ENCODE assay signal across 18 cellular contexts in the genomic region with DNA sequence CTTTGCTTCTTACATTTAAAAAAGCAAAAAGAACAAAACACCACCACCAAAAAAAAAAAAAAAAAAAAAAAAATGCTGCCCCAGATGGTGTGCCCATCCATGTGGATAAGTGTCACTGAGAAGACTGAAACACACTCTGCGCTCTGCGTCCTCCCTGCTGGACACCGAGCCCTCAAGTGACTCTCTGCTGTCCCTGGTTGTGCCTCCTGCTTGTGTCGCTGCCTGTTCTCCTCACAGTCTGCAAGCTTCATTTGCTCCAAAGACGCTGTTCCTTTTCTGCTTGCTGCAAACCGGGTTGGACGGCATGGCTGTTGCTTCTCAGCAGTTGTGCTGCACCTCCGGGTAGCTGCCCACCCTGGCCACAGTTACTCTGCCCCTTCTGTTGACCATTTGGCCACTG.
A peak's percentile ranks its signal among the peaks of the same experiment; 100 is the strongest.
DNase-seq lines count a peak whose midpoint lies in the region; ATAC-seq and TF ChIP-seq lines count a peak whose summit lies in the region.
"Had no signal": no experiment of that assay in that cellular context is flagged by ENCODE, and none has a peak within 500 bp of the region (broad histone marks: within the 10 kb centered on the region; RNA-seq: fewer than 3 reads in every experiment).

No MANE protein-coding gene starts in this region.

- no peak overlapping the region for H3K4me3 ChIP-seq in neural progenitor cell
- H3K4me3 ChIP-seq: GM12878, HAP-1, K562 had no signal

- no peaks in the 10 kb centered on the region for H3K79me2 ChIP-seq in neural progenitor cell (ENCODE audit: low read depth)

- no peaks in the 10 kb centered on the region for H4K20me1 ChIP-seq in neural progenitor cell (ENCODE audit: low read depth)

- H3K4me3 Mint-ChIP-seq in neural progenitor cell: no peak overlapping the region
- H3K4me3 Mint-ChIP-seq: CD14-positive monocyte; CD8-positive, alpha-beta T cell; HFFc6 had no signal

- no peaks in the 10 kb centered on the region for H3K9me3 Mint-ChIP-seq in neural progenitor cell
- H3K9me3 Mint-ChIP-seq: CD8-positive, alpha-beta T cell; HFFc6 had no signal

- H3K4me2 ChIP-seq in neural progenitor cell: no peak overlapping the region

- no peak overlapping the region for H3K27ac ChIP-seq in neural progenitor cell
- H3K27ac ChIP-seq: 22Rv1, HL-60 had no signal

- H3K27me3 ChIP-seq in neural progenitor cell: no peaks in the 10 kb centered on the region

- no peak overlapping the region for H3K9ac ChIP-seq in neural progenitor cell

- H3K36me3 ChIP-seq in neural progenitor cell: no peaks in the 10 kb centered on the region
- H3K36me3 ChIP-seq: HAP-1 had no signal

- peak overlapping the region; percentile 18 for H3K27ac Mint-ChIP-seq in neural progenitor cell
- H3K27ac Mint-ChIP-seq: CD14-positive monocyte; CD8-positive, alpha-beta T cell; HFFc6 had no signal

- H3K9me3 ChIP-seq in neural progenitor cell (ENCODE audit: low read depth): no peaks in the 10 kb centered on the region
- H3K9me3 ChIP-seq: HAP-1 had no signal

- TF ChIP-seq CTCF in neural progenitor cell (IDR thresholded peaks at IDR 0.05): no peak

- H3K27me3 Mint-ChIP-seq in neural progenitor cell (ENCODE audit: insufficient read depth, low read depth): no peaks in the 10 kb centered on the region

- H2AFZ ChIP-seq in neural progenitor cell (replicated peaks): peak overlapping the region; percentile 23

- ATAC-seq in HG02852 (IDR thresholded peaks at IDR 0.05; ENCODE audit: unreplicated experiment): no peak
- ATAC-seq in HG03196 (IDR thresholded peaks at IDR 0.05; ENCODE audit: unreplicated experiment): no peak
- ATAC-seq: CD8-positive, alpha-beta T cell; GM12878; K562 had no signal

- no peaks in the 10 kb centered on the region for H3K36me3 Mint-ChIP-seq in neural progenitor cell
- H3K36me3 Mint-ChIP-seq: CD8-positive, alpha-beta T cell had no signal

- peaks cover 23% of the 10 kb centered on the region for H3K4me1 Mint-ChIP-seq in neural progenitor cell

- H3K4me1 ChIP-seq in neural progenitor cell: peaks cover 13% of the 10 kb centered on the region
- H3K4me1 ChIP-seq: HAP-1 had no signal

- DNase-seq in NCI-H1694 treated with DMSO at 0.1 percent for 48 hours (lab: John Stamatoyannopoulos, UW): peak; percentile 3
- no peak for DNase-seq in NCI-H1694 (lab: John Stamatoyannopoulos, UW)
- peak; percentile 56 to 81 for DNase-seq in cerebellar nuclear complex (lab: John Stamatoyannopoulos, UW)
- peak; percentile 23 for DNase-seq in neural progenitor cell (ENCODE audit: low spot score)
- DNase-seq in GDM1 (lab: John Stamatoyannopoulos, UW): no peak
- DNase-seq in NCI-H2196 (lab: John Stamatoyannopoulos, UW; ENCODE audit: unreplicated experiment): no peak
- DNase-seq: CD8-positive, alpha-beta T cell; COR-L47; GOT3; HFFc6 had no signal

- no peaks in the 10 kb centered on the region for H3F3A ChIP-seq in neural progenitor cell (ENCODE audit: low read depth)

Comparison
In these comparisons a context has a peak if more than half of its experiments do, and no peak if none do; other contexts are left out.
1. DNase-seq: peak in NCI-H1694 treated with DMSO at 0.1 percent for 48 hours (single experiment), cerebellar nuclear complex (2 of 2) and neural progenitor cell (single experiment); none in NCI-H1694 (single experiment), GDM1 (single experiment) and NCI-H2196 (single experiment).